Comparison of ENCODE assay signal across 1 cellular context in the genomic region with DNA sequence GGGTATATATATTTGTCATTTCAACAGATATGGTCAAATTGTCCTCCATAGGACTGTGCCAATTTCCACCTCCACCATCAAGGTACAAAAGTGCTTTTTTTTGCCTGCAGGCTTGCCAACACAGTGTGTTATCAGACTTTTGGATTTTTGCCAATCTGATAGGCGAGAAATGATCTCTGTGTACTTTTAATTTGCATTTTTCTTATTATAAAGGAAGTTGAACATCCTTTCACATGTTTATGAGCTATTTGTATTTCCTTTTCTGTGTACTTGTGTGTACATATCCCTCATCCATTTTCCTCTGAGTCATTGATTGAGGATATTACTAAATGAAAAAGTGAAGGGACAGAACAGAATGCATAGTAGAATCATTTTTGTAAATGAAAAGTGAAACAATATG.
TF ChIP-seq lines count a peak whose summit lies in the region.

No MANE protein-coding gene starts in this region.

TF ChIP-seq in HEK293, 187 proteins besides CTCF, POLR2A, EP300 and RAD21 (continued from another document):
- TF ChIP-seq, protein P1, sequence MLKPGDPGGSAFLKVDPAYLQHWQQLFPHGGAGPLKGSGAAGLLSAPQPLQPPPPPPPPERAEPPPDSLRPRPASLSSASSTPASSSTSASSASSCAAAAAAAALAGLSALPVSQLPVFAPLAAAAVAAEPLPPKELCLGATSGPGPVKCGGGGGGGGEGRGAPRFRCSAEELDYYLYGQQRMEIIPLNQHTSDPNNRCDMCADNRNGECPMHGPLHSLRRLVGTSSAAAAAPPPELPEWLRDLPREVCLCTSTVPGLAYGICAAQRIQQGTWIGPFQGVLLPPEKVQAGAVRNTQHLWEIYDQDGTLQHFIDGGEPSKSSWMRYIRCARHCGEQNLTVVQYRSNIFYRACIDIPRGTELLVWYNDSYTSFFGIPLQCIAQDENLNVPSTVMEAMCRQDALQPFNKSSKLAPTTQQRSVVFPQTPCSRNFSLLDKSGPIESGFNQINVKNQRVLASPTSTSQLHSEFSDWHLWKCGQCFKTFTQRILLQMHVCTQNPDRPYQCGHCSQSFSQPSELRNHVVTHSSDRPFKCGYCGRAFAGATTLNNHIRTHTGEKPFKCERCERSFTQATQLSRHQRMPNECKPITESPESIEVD (tag by site-specific recombination; IDR thresholded peaks at IDR 0.05), result peak; percentile 57; the same call in 1 of the 2 replicates
- no peak for TF ChIP-seq MZF1 (tag by site-specific recombination; IDR thresholded peaks at IDR 0.05; ENCODE audit: borderline replicate concordance)
